Comparison of ENCODE assay signal across 25 cellular contexts in genomic region chr4:156705291-156705690, GRCh38.
DNase-seq lines count a peak whose midpoint lies in the region; ATAC-seq and TF ChIP-seq lines count a peak whose summit lies in the region.
"Had no signal": no experiment of that assay in that cellular context is flagged by ENCODE, and none has a peak within 500 bp of the region (broad histone marks: within the 10 kb centered on the region; RNA-seq: fewer than 3 reads in every experiment).

No MANE protein-coding gene starts in this region.

- H3K4me3 ChIP-seq in fibroblast of pulmonary artery (replicated peaks; ENCODE audit: low read depth, low read length), result no peak overlapping the region
- no peak overlapping the region for H3K4me3 ChIP-seq in HAP-1
- H3K4me3 ChIP-seq: A549, GM12878 had no signal

- H3K27me3 ChIP-seq in HAP-1 (ENCODE audit: low read depth), result no peaks in the 10 kb centered on the region

- in situ Hi-C loops in HAP-1 (cut with MboI; ENCODE audit: low sequenced_read_pairs), result no loop called here

- H3K36me3 ChIP-seq in HAP-1 (replicated peaks), result no peaks in the 10 kb centered on the region

- no peak for ATAC-seq in GM18505 (IDR thresholded peaks at IDR 0.05; ENCODE audit: unreplicated experiment)
- ATAC-seq: A549; activated CD8-positive, alpha-beta memory T cell treated with anti-CD3 and anti-CD28 coated beads, Interleukin-2, amount 10 ng/mL, durations not matched to agents 7 days and 5 days; GM12878; Right ventricle myocardium inferior had no signal

- H3K9me3 ChIP-seq in HAP-1, result no peaks in the 10 kb centered on the region
- H3K9me3 ChIP-seq: A549 had no signal

- DNase-seq in AG08395 (ENCODE audit: low spot score), result peak; percentile 47
- peak; percentile 25 for DNase-seq in HCEC 1CT
- peak; percentile 1 for DNase-seq in SW480 (ENCODE audit: low spot score)
- DNase-seq in fibroblast of pulmonary artery (ENCODE audit: low read depth), result peak; percentile 4
- no peak for DNase-seq in SIG-M5 treated with dmso at 0.1 percent for 504 hours (lab: John Stamatoyannopoulos, UW; ENCODE audit: unreplicated experiment)
- DNase-seq in NCI-H1436 treated with DMSO at 0.1 percent for 48 hours (lab: John Stamatoyannopoulos, UW), result no peak
- DNase-seq in HAP-1 (ENCODE audit: low spot score in 2 of 2), result no peak
- DNase-seq: activated CD4-positive, alpha-beta T cell treated with anti-CD3 and anti-CD28 coated beads for 48 hours; activated CD8-positive, alpha-beta memory T cell treated with anti-CD3 and anti-CD28 coated beads, Interleukin-2, amount 10 ng/mL, durations not matched to agents 7 days and 5 days; DMS 273 treated with DMSO at 0.1 percent for 48 hours; foreskin melanocyte; GF-D8; hippocampal formation; Karpas-422; NCI-H1105 treated with DMSO at 0.1 percent for 48 hours; NCI-H510A treated with DMSO at 0.1 percent for 48 hours; occipital lobe; retina; stimulated activated CD4-positive, alpha-beta T cell treated with anti-CD3 and anti-CD28 coated beads, Interleukin-15, amount 100 ng/mL, for 24 hours; substantia nigra; T-helper 1 cell had no signal

- no peaks in the 10 kb centered on the region; the same call in 1 of the 2 replicates for H3K4me1 ChIP-seq in HAP-1
- H3K4me1 ChIP-seq: A549 had no signal

- no peak for TF ChIP-seq POLR2A in GM18505 (IDR thresholded peaks at IDR 0.05; ENCODE audit: borderline replicate concordance, extremely low read depth, insufficient read depth, insufficient read length)

- TF ChIP-seq CTCF in fibroblast of pulmonary artery (IDR thresholded peaks at IDR 0.05; ENCODE audit: low read length, missing control alignments), result no peak

Comparison
In these comparisons a context has a peak if more than half of its experiments do, and no peak if none do; other contexts are left out.
1. DNase-seq: peak in AG08395 (single experiment), HCEC 1CT (single experiment), SW480 (single experiment) and fibroblast of pulmonary artery (single experiment); none in SIG-M5 treated with dmso at 0.1 percent for 504 hours (single experiment), NCI-H1436 treated with DMSO at 0.1 percent for 48 hours (single experiment) and HAP-1 (0 of 2).